In genomic region chr22:17797721-17798559, GRCh38 we compare ENCODE assay signal across 11 cellular contexts.
DNase-seq lines count a peak whose midpoint lies in the region; ATAC-seq, FAIRE-seq and TF ChIP-seq lines count a peak whose summit lies in the region.
"Had no signal": no experiment of that assay in that cellular context is flagged by ENCODE, and none has a peak within 500 bp of the region (broad histone marks: within the 10 kb centered on the region; RNA-seq: fewer than 3 reads in every experiment).

No MANE protein-coding gene starts in this region.

- H3K4me1 Mint-ChIP-seq in activated naive CD8-positive, alpha-beta T cell treated with anti-CD3 and anti-CD28 coated beads, Interleukin-2, amount 50 U/mL, for 24 hours, result peaks cover 19% of the 10 kb centered on the region

- TF ChIP-seq CTCF in GM12864 (IDR thresholded peaks at IDR 0.05; ENCODE audit: low read depth, low read length, missing control alignments) (no peak), GM20000 (IDR thresholded peaks at IDR 0.05; ENCODE audit: extremely low read depth, missing control alignments) (no peak), D721Med (IDR thresholded peaks at IDR 0.05; ENCODE audit: insufficient read depth, missing control alignments) (no peak)

- no peaks in the 10 kb centered on the region for H3K9me3 Mint-ChIP-seq in activated naive CD8-positive, alpha-beta T cell treated with anti-CD3 and anti-CD28 coated beads, Interleukin-2, amount 50 U/mL, for 24 hours

- H3K27me3 Mint-ChIP-seq in activated naive CD8-positive, alpha-beta T cell treated with anti-CD3 and anti-CD28 coated beads, Interleukin-2, amount 50 U/mL, for 24 hours, result no peaks in the 10 kb centered on the region

- DNase-seq in GM12864 (ENCODE audit: low read depth) (peak; percentile 89), GM20000 (ENCODE audit: low spot score) (peak; percentile 82), D721Med (ENCODE audit: insufficient read length, low spot score) (no peak), GOT3 (lab: John Stamatoyannopoulos, UW) (no peak), NCI-H2081 treated with DMSO at 0.1 percent for 48 hours (lab: John Stamatoyannopoulos, UW) (no peak)
- DNase-seq in activated naive CD8-positive, alpha-beta T cell treated with anti-CD3 and anti-CD28 coated beads, Interleukin-2, amount 50 U/mL, for 24 hours, result no peak
- no peak for DNase-seq in stimulated activated CD4-positive, alpha-beta T cell treated with anti-CD3 and anti-CD28 coated beads, Interleukin-4, amount 100 ng/mL, for 24 hours
- DNase-seq: activated CD8-positive, alpha-beta memory T cell treated with anti-CD3 and anti-CD28 coated beads, Interleukin-2, amount 50 U/mL, for 4 hours; psoas muscle had no signal

- H3K27ac Mint-ChIP-seq in activated naive CD8-positive, alpha-beta T cell treated with anti-CD3 and anti-CD28 coated beads, Interleukin-2, amount 50 U/mL, for 24 hours, result peak overlapping the region; percentile 5

- H3K36me3 Mint-ChIP-seq in activated naive CD8-positive, alpha-beta T cell treated with anti-CD3 and anti-CD28 coated beads, Interleukin-2, amount 50 U/mL, for 24 hours (ENCODE audit: low read depth), result no peaks in the 10 kb centered on the region

- peak overlapping the region; percentile 50 for H3K4me3 ChIP-seq in GM12864 (ENCODE audit: low read depth, low read length)
- H3K4me3 ChIP-seq: psoas muscle had no signal

- H3K4me3 Mint-ChIP-seq in activated naive CD8-positive, alpha-beta T cell treated with anti-CD3 and anti-CD28 coated beads, Interleukin-2, amount 50 U/mL, for 24 hours, result no peak overlapping the region

- peak; percentile 51 for ATAC-seq in HG03442 (IDR thresholded peaks at IDR 0.05; ENCODE audit: unreplicated experiment)
- ATAC-seq in activated naive CD8-positive, alpha-beta T cell treated with anti-CD3 and anti-CD28 coated beads, Interleukin-2, amount 50 U/mL, for 24 hours, result peak; percentile 33

- FAIRE-seq in D721Med (lab: Jason Lieb, UNC), result no peak
- FAIRE-seq: colon had no signal

Comparison
In these comparisons a context has a peak if more than half of its experiments do, and no peak if none do; other contexts are left out.
1. DNase-seq: peak in GM12864 (single experiment) and GM20000 (single experiment); none in activated naive CD8-positive, alpha-beta T cell treated with anti-CD3 and anti-CD28 coated beads, Interleukin-2, amount 50 U/mL, for 24 hours (single experiment), D721Med (single experiment), stimulated activated CD4-positive, alpha-beta T cell treated with anti-CD3 and anti-CD28 coated beads, Interleukin-4, amount 100 ng/mL, for 24 hours (single experiment), GOT3 (single experiment) and NCI-H2081 treated with DMSO at 0.1 percent for 48 hours (single experiment).